In the genomic region with DNA sequence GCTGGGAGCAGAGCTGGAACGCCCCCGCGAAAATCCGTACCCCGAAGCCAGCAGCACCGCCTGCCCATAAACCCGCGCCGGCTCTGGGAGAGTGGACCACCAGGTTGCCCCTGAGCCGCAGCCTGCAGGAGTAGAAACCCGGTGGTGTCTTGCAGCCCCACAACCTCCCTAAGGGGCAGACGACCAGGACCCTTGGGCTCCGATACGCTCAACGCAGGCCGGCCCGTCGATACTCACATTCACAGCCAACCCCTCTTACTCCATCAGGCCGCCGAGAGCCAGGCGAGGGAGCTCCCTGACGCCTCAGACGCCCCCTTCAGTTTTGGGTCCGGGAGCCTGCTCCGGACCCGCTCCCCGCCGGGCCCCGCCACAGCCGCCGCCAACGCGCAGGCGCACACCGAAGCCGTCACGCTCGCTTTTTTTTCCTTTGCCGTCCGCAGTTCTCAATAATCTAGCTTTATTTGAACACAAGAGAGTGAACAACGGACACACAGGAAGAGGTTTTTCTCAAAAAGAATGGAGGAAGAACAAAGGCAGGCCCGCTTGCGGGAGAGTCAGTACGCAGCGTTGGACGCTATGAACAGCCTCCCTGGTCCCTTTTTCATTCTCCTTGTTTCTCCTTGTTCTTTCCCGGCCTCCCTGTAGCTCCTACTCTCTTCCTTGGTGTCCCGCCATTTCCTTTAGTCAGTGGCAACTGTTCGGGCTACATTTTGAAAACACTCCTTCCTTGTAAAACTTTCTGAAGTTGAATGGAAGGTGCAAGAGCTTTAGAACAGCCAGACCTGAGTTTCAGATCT, we compare ENCODE assay signal across 1 cellular context.
A peak's percentile ranks its signal among the peaks of the same experiment; 100 is the strongest.
TF ChIP-seq lines count a peak whose summit lies in the region.

Gene ZNF106, minus strand, starts transcription at position 399 of the 797 bp plus-strand sequence. CDS start 18,852 bp downstream, outside the sequence.

TF ChIP-seq in HepG2, 621 proteins besides CTCF, POLR2A, EP300 and RAD21 (continued from another document and continues in another):
- TF ChIP-seq, protein P1, sequence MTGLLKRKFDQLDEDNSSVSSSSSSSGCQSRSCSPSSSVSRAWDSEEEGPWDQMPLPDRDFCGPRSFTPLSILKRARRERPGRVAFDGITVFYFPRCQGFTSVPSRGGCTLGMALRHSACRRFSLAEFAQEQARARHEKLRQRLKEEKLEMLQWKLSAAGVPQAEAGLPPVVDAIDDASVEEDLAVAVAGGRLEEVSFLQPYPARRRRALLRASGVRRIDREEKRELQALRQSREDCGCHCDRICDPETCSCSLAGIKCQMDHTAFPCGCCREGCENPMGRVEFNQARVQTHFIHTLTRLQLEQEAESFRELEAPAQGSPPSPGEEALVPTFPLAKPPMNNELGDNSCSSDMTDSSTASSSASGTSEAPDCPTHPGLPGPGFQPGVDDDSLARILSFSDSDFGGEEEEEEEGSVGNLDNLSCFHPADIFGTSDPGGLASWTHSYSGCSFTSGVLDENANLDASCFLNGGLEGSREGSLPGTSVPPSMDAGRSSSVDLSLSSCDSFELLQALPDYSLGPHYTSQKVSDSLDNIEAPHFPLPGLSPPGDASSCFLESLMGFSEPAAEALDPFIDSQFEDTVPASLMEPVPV (CRISPR knock-in tag; IDR thresholded peaks at IDR 0.05) = peak; percentile 83; the same call in 1 of the 2 replicates
- no peak for TF ChIP-seq ZNF260 (CRISPR knock-in tag; IDR thresholded peaks at IDR 0.05; ENCODE audit: borderline replicate concordance, low read depth)
- no peak; the same call in 1 of the 2 replicates for TF ChIP-seq SNAI1 (CRISPR knock-in tag; IDR thresholded peaks at IDR 0.05; ENCODE audit: borderline replicate concordance)
- TF ChIP-seq ZNF614 (CRISPR knock-in tag; IDR thresholded peaks at IDR 0.05; ENCODE audit: borderline replicate concordance) = peak; percentile 69; the same call in 1 of the 2 replicates
- no peak; the same call in 1 of the 2 replicates for TF ChIP-seq AHR (CRISPR knock-in tag; IDR thresholded peaks at IDR 0.05)
- TF ChIP-seq ZEB1 (IDR thresholded peaks at IDR 0.05; ENCODE audit: insufficient replicate concordance, low read depth) = no peak
- TF ChIP-seq ATRX (CRISPR knock-in tag; IDR thresholded peaks at IDR 0.05; ENCODE audit: borderline replicate concordance) = no peak
- TF ChIP-seq HOXA9 (CRISPR knock-in tag; IDR thresholded peaks at IDR 0.05; ENCODE audit: borderline replicate concordance) = no peak
- 0 out of 2 replicates have a peak, but pooled peaks have one; percentile 46 for TF ChIP-seq ZNF703 (CRISPR knock-in tag; IDR thresholded peaks at IDR 0.05; ENCODE audit: borderline replicate concordance)
- 0 out of 2 replicates have a peak, but pooled peaks have one; percentile 50 for TF ChIP-seq RBAK (CRISPR knock-in tag; IDR thresholded peaks at IDR 0.05)
- no peak for TF ChIP-seq CBX2 (IDR thresholded peaks at IDR 0.05; ENCODE audit: low read depth, low read length)
- TF ChIP-seq CBX2 (CRISPR knock-in tag; IDR thresholded peaks at IDR 0.05; ENCODE audit: low read depth) = peak; percentile 75; the same call in 1 of the 2 replicates
- TF ChIP-seq JUN (CRISPR knock-in tag; IDR thresholded peaks at IDR 0.05) = no peak
- no peak for TF ChIP-seq ZNF431 (CRISPR knock-in tag; IDR thresholded peaks at IDR 0.05; ENCODE audit: borderline replicate concordance, low read depth)
- TF ChIP-seq ZBTB7A (CRISPR knock-in tag; IDR thresholded peaks at IDR 0.05) = 0 out of 2 replicates have a peak, but pooled peaks have one; percentile 13
- peak; percentile 100 for TF ChIP-seq ZNF362 (CRISPR knock-in tag; IDR thresholded peaks at IDR 0.05; ENCODE audit: borderline replicate concordance)
- TF ChIP-seq, protein P2, sequence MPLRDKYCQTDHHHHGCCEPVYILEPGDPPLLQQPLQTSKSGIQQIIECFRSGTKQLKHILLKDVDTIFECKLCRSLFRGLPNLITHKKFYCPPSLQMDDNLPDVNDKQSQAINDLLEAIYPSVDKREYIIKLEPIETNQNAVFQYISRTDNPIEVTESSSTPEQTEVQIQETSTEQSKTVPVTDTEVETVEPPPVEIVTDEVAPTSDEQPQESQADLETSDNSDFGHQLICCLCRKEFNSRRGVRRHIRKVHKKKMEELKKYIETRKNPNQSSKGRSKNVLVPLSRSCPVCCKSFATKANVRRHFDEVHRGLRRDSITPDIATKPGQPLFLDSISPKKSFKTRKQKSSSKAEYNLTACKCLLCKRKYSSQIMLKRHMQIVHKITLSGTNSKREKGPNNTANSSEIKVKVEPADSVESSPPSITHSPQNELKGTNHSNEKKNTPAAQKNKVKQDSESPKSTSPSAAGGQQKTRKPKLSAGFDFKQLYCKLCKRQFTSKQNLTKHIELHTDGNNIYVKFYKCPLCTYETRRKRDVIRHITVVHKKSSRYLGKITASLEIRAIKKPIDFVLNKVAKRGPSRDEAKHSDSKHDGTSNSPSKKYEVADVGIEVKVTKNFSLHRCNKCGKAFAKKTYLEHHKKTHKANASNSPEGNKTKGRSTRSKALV (CRISPR knock-in tag; IDR thresholded peaks at IDR 0.05) = 0 out of 2 replicates have a peak, but pooled peaks have one; percentile 52
- TF ChIP-seq ZNF737 (CRISPR knock-in tag; IDR thresholded peaks at IDR 0.05; ENCODE audit: borderline replicate concordance) = no peak
- TF ChIP-seq ZNF446 (CRISPR knock-in tag; IDR thresholded peaks at IDR 0.05) = no peak; the same call in 1 of the 2 replicates
- no peak for TF ChIP-seq ZNF558 (CRISPR knock-in tag; IDR thresholded peaks at IDR 0.05; ENCODE audit: borderline replicate concordance)
- 0 out of 2 replicates have a peak, but pooled peaks have one; percentile 63 for TF ChIP-seq AKNA (CRISPR knock-in tag; IDR thresholded peaks at IDR 0.05; ENCODE audit: borderline replicate concordance)
- TF ChIP-seq ZXDC (CRISPR knock-in tag; IDR thresholded peaks at IDR 0.05) = no peak
- peak; percentile 75 for TF ChIP-seq ZFX (CRISPR knock-in tag; IDR thresholded peaks at IDR 0.05; ENCODE audit: low read depth)
- TF ChIP-seq ZNF766 (CRISPR knock-in tag; IDR thresholded peaks at IDR 0.05; ENCODE audit: borderline replicate concordance) = peak; percentile 79; the same call in 1 of the 2 replicates
- peak; percentile 78 for TF ChIP-seq IRF2 (CRISPR knock-in tag; IDR thresholded peaks at IDR 0.05)
- peak; percentile 82 for TF ChIP-seq XRCC5 (optimal IDR thresholded peaks at IDR 0.05; ENCODE audit: low read length)
- TF ChIP-seq TIGD3 (CRISPR knock-in tag; IDR thresholded peaks at IDR 0.05; ENCODE audit: borderline replicate concordance) = no peak
- TF ChIP-seq FOSL1 (CRISPR knock-in tag; IDR thresholded peaks at IDR 0.05; ENCODE audit: borderline replicate concordance) = no peak
- TF ChIP-seq, protein P3, sequence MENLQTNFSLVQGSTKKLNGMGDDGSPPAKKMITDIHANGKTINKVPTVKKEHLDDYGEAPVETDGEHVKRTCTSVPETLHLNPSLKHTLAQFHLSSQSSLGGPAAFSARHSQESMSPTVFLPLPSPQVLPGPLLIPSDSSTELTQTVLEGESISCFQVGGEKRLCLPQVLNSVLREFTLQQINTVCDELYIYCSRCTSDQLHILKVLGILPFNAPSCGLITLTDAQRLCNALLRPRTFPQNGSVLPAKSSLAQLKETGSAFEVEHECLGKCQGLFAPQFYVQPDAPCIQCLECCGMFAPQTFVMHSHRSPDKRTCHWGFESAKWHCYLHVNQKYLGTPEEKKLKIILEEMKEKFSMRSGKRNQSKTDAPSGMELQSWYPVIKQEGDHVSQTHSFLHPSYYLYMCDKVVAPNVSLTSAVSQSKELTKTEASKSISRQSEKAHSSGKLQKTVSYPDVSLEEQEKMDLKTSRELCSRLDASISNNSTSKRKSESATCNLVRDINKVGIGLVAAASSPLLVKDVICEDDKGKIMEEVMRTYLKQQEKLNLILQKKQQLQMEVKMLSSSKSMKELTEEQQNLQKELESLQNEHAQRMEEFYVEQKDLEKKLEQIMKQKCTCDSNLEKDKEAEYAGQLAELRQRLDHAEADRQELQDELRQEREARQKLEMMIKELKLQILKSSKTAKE (CRISPR knock-in tag; IDR thresholded peaks at IDR 0.05; ENCODE audit: borderline replicate concordance) = no peak
- TF ChIP-seq ZNF225 (CRISPR knock-in tag; IDR thresholded peaks at IDR 0.05) = peak; percentile 55; the same call in 1 of the 2 replicates
- no peak for TF ChIP-seq NCOR1 (IDR thresholded peaks at IDR 0.05; ENCODE audit: borderline replicate concordance, low read length)
- TF ChIP-seq, protein P4, sequence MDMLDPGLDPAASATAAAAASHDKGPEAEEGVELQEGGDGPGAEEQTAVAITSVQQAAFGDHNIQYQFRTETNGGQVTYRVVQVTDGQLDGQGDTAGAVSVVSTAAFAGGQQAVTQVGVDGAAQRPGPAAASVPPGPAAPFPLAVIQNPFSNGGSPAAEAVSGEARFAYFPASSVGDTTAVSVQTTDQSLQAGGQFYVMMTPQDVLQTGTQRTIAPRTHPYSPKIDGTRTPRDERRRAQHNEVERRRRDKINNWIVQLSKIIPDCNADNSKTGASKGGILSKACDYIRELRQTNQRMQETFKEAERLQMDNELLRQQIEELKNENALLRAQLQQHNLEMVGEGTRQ (IDR thresholded peaks at IDR 0.05; ENCODE audit: low read depth, low read length) = no peak
- TF ChIP-seq, protein P4 (CRISPR knock-in tag; IDR thresholded peaks at IDR 0.05; ENCODE audit: borderline replicate concordance) = no peak
- peak; percentile 65 for TF ChIP-seq DBP (CRISPR knock-in tag; IDR thresholded peaks at IDR 0.05; ENCODE audit: not compliant biosample characterization)
